1 cellular context compared by ENCODE assay signal in genomic region chr11:12288212-12288933, GRCh38.
TF ChIP-seq lines count a peak whose summit lies in the region.

No MANE protein-coding gene starts in this region.

TF ChIP-seq in SK-N-SH treated with all-trans-retinoic acid at 6 μM for 48 hours, 23 proteins besides CTCF, POLR2A, EP300 and RAD21 (continued from another document):
- no peak for TF ChIP-seq CREB5 (CRISPR knock-in tag; IDR thresholded peaks at IDR 0.05; ENCODE audit: low read depth)
- TF ChIP-seq OSR1 (CRISPR knock-in tag; IDR thresholded peaks at IDR 0.05) = no peak
- TF ChIP-seq ZC3H10 (CRISPR knock-in tag; IDR thresholded peaks at IDR 0.05) = no peak
- TF ChIP-seq POU6F1 (CRISPR knock-in tag; IDR thresholded peaks at IDR 0.05; ENCODE audit: borderline replicate concordance, low read depth) = no peak
- TF ChIP-seq TCF4 (CRISPR knock-in tag; IDR thresholded peaks at IDR 0.05; ENCODE audit: borderline replicate concordance) = no peak
- no peak for TF ChIP-seq PPARA (CRISPR knock-in tag; IDR thresholded peaks at IDR 0.05; ENCODE audit: borderline replicate concordance)
- TF ChIP-seq TSHZ2 (CRISPR knock-in tag; IDR thresholded peaks at IDR 0.05) = no peak
- TF ChIP-seq ARNTL (CRISPR knock-in tag; IDR thresholded peaks at IDR 0.05; ENCODE audit: borderline replicate concordance, low read depth) = no peak
- no peak for TF ChIP-seq ESRRG (CRISPR knock-in tag; IDR thresholded peaks at IDR 0.05)
- TF ChIP-seq CSRNP3 (CRISPR knock-in tag; IDR thresholded peaks at IDR 0.05) = no peak
TF ChIP-seq in SK-N-SH treated with all-trans-retinoic acid at 6 μM for 48 hours: peak in this region for 0.
